Comparison of ENCODE assay signal across 8 cellular contexts in the genomic region with DNA sequence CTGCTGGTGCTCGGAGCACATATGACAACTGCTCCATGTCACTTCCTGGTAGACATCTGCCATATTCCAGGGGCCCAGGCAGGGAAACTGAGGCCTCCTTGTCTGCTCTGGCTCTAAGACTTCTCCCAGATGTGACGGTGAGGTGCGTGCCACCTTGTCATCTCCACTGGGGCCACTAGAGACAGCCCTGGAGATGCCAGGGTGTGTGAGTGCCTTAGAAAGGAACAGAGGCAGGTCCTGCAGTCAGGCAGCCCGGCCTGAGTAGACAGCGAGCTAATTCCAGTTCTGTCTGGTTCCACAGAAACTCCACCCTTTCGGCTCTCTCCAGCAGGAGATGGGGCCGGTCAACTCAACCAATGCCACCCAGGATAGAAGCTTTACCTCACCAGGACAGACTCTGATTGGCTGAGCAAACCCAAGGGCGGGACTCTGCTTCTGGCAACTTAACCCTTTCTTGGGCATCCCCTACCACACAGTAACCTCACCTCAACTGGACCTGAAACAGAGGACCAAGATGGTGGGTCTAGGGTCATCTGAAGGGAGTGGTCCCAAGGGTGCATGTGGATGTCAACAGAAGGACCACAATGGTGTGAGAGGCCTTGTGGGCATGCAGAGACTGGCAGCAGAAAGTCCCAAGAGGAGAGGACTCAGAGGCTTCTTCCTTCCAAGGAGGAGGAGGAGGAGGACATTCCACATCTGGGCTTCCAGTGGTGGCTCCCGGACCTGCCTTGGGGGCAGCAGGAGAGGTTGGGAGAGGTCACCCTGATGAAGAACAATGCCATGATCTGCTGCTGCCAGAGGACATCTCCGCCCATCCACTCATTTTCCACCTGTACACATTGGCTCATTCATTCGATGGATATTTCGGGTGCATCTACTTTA.
DNase-seq lines count a peak whose midpoint lies in the region; ATAC-seq, FAIRE-seq and TF ChIP-seq lines count a peak whose summit lies in the region.

No MANE protein-coding gene starts in this region.

- intact Hi-C loops in pancreas (cut with DNase I): no loop called here
- intact Hi-C loops in activated CD4-positive, alpha-beta memory T cell treated with anti-CD3 and anti-CD28 coated beads for 36 hours (cut with micrococcal nuclease): no loop called here

- no peaks in the 10 kb centered on the region for H3K9me3 Mint-ChIP-seq in activated CD4-positive, alpha-beta memory T cell treated with anti-CD3 and anti-CD28 coated beads for 36 hours

- H3K36me3 ChIP-seq in H7 (replicated peaks; ENCODE audit: control insufficient read depth, insufficient read depth, low read length) (no peaks in the 10 kb centered on the region; the same call in 1 of the 2 replicates), SJCRH30 (no peaks in the 10 kb centered on the region), pancreas (peaks cover 0 to 3% (median 0%) of the 10 kb centered on the region in 3 donors)

- H3K4me1 ChIP-seq in SJCRH30: peaks cover 21% of the 10 kb centered on the region; the same call in 1 of the 2 replicates
- peaks cover 6 to 27% (median 11%) of the 10 kb centered on the region in 3 donors for H3K4me1 ChIP-seq in pancreas

- H3K27me3 ChIP-seq in H7 (ENCODE audit: control insufficient read depth, insufficient read depth, low read length) (no peaks in the 10 kb centered on the region), SJCRH30 (no peaks in the 10 kb centered on the region), pancreas (no peaks in the 10 kb centered on the region)

- peak; percentile 49 to 85 (median 72) for ATAC-seq in pancreas
- no peak for ATAC-seq in HG03175 (IDR thresholded peaks at IDR 0.05; ENCODE audit: unreplicated experiment)

- H3K27me3 Mint-ChIP-seq in activated CD4-positive, alpha-beta memory T cell treated with anti-CD3 and anti-CD28 coated beads for 36 hours: no peaks in the 10 kb centered on the region

- TF ChIP-seq CTCF in fibroblast of the aortic adventitia (IDR thresholded peaks at IDR 0.05; ENCODE audit: insufficient read depth, low read length) (no peak), pancreas (IDR thresholded peaks at IDR 0.05) (no peak)

- H3K27ac Mint-ChIP-seq in activated CD4-positive, alpha-beta memory T cell treated with anti-CD3 and anti-CD28 coated beads for 36 hours: no peak overlapping the region

- H3K36me3 Mint-ChIP-seq in activated CD4-positive, alpha-beta memory T cell treated with anti-CD3 and anti-CD28 coated beads for 36 hours: peaks cover 20% of the 10 kb centered on the region

- peak; percentile 93 for DNase-seq in H7
- DNase-seq in SJCRH30: peak; percentile 84 to 88
- DNase-seq in fibroblast of the aortic adventitia (ENCODE audit: low read depth): peak; percentile 69
- peak in 3 of 6 donors; percentile 49 to 73 (median 55) for DNase-seq in pancreas
- DNase-seq in NCI-H1436 (lab: John Stamatoyannopoulos, UW): no peak
- DNase-seq in activated CD4-positive, alpha-beta memory T cell treated with anti-CD3 and anti-CD28 coated beads for 36 hours: no peak
- no peak for DNase-seq in germinal center (ENCODE audit: low spot score)

- H3K27ac ChIP-seq in SJCRH30 (no peak overlapping the region; the same call in 1 of the 2 replicates), pancreas (no peak overlapping the region)

- peaks cover 3% of the 10 kb centered on the region for H3K4me1 Mint-ChIP-seq in activated CD4-positive, alpha-beta memory T cell treated with anti-CD3 and anti-CD28 coated beads for 36 hours (ENCODE audit: low read depth)

- CTCF ChIA-PET in activated CD4-positive, alpha-beta memory T cell treated with anti-CD3 and anti-CD28 coated beads for 36 hours (lab: Charles Lee): no interaction called here

- no peaks in the 10 kb centered on the region for H3K9me3 ChIP-seq in SJCRH30 (replicated peaks)
- no peaks in the 10 kb centered on the region for H3K9me3 ChIP-seq in pancreas

- no peak overlapping the region for H3K4me3 Mint-ChIP-seq in activated CD4-positive, alpha-beta memory T cell treated with anti-CD3 and anti-CD28 coated beads for 36 hours

- FAIRE-seq in pancreas (lab: Jason Lieb, UNC): no peak

- 59 to 63% methylated on average over 12 of the region's 12 CpGs for WGBS in pancreas, 2 donors

- POLR2A ChIA-PET in activated CD4-positive, alpha-beta memory T cell treated with anti-CD3 and anti-CD28 coated beads for 36 hours (lab: Charles Lee): interaction anchor here (0.6 kb wide), 1 partner anchor 15 kb away, joined by 3 read pairs; no protein-coding TSS in a partner anchor

- H3K4me3 ChIP-seq in H7 (ENCODE audit: insufficient read depth, low read depth, low read length) (no peak overlapping the region), SJCRH30 (no peak overlapping the region), fibroblast of the aortic adventitia (ENCODE audit: low read depth, low read length) (no peak overlapping the region), pancreas (no peak overlapping the region)

Comparison
In these comparisons a context has a peak if more than half of its experiments do, and no peak if none do; other contexts are left out.
1. DNase-seq: peak in H7 (single experiment), SJCRH30 (2 of 2) and fibroblast of the aortic adventitia (single experiment); none in NCI-H1436 (single experiment), activated CD4-positive, alpha-beta memory T cell treated with anti-CD3 and anti-CD28 coated beads for 36 hours (single experiment) and germinal center (single experiment).